14 cellular contexts compared by ENCODE assay signal in genomic region chr6:79224005-79224404, GRCh38. TPM values are rescaled to one million over a fixed set of nuclear protein-coding genes. Genes with fewer than 3 reads are reported as not detected.
DNase-seq lines count a peak whose midpoint lies in the region; ATAC-seq and TF ChIP-seq lines count a peak whose summit lies in the region.
"Had no signal": no experiment of that assay in that cellular context is flagged by ENCODE, and none has a peak within 500 bp of the region (broad histone marks: within the 10 kb centered on the region; RNA-seq: fewer than 3 reads in every experiment).

No MANE protein-coding gene starts in this region.

- BruUV-seq in Caco-2 (replicated peaks; lab: Mats Ljungman, UMichigan): no TSS peak

- H3K4me3 ChIP-seq in Caco-2 (ENCODE audit: low read depth, low read length) (no peak overlapping the region), osteoblast (ENCODE audit: insufficient read depth, low read length) (no peak overlapping the region)
- no peak overlapping the region for H3K4me3 ChIP-seq in naive thymus-derived CD4-positive, alpha-beta T cell (ENCODE audit: low read length)
- H3K4me3 ChIP-seq: GM23338 had no signal

- peak overlapping the region; percentile 27 for H3K4me3 Mint-ChIP-seq in Caco-2 (ENCODE audit: unreplicated experiment)
- H3K4me3 Mint-ChIP-seq in naive thymus-derived CD4-positive, alpha-beta T cell: no peak overlapping the region
- H3K4me3 Mint-ChIP-seq: CD14-positive monocyte; CD8-positive, alpha-beta T cell; GM23338; H9 had no signal

- H3K36me3 Mint-ChIP-seq in Caco-2 (ENCODE audit: insufficient read depth, unreplicated experiment): peaks cover 27% of the 10 kb centered on the region
- H3K36me3 Mint-ChIP-seq in naive thymus-derived CD4-positive, alpha-beta T cell: peaks cover 0 to 41% (median 20%) of the 10 kb centered on the region in 5 donors

- H2AFZ ChIP-seq in osteoblast (ENCODE audit: low read length): no peak overlapping the region
- H2AFZ ChIP-seq: GM23338 had no signal

- peaks cover 16% of the 10 kb centered on the region for H3K4me1 Mint-ChIP-seq in Caco-2 (ENCODE audit: low read depth, unreplicated experiment)
- H3K4me1 Mint-ChIP-seq in naive thymus-derived CD4-positive, alpha-beta T cell: peaks cover 0 to 21% (median 8%) of the 10 kb centered on the region in 7 donors

- no peak overlapping the region for H3K4me2 ChIP-seq in osteoblast (ENCODE audit: insufficient read depth, low read length)
- H3K4me2 ChIP-seq: GM23338 had no signal

- peak; percentile 60 for ATAC-seq in left lobe of liver
- ATAC-seq in naive thymus-derived CD4-positive, alpha-beta T cell: no peak
- no peak for ATAC-seq in GM21737 (IDR thresholded peaks at IDR 0.05; ENCODE audit: unreplicated experiment)
- no peak for ATAC-seq in GM18868 (IDR thresholded peaks at IDR 0.05; ENCODE audit: unreplicated experiment)
- ATAC-seq: CD8-positive, alpha-beta T cell; GM23338 had no signal

- H4K20me1 ChIP-seq in osteoblast (ENCODE audit: insufficient read depth, low read length): no peaks in the 10 kb centered on the region

- H3K36me3 ChIP-seq in Caco-2 (ENCODE audit: control insufficient read depth, insufficient read depth, low read length): no peaks in the 10 kb centered on the region; the same call in 1 of the 2 replicates
- no peaks in the 10 kb centered on the region for H3K36me3 ChIP-seq in osteoblast (ENCODE audit: insufficient read depth, low read length)
- H3K36me3 ChIP-seq in naive thymus-derived CD4-positive, alpha-beta T cell (ENCODE audit: control insufficient read depth in 2 of 3, insufficient read depth in 3 of 3, low read length in 3 of 3): no peaks in the 10 kb centered on the region

- CTCF ChIA-PET in Caco-2 (lab: Charles Lee): no interaction called here
- CTCF ChIA-PET in naive thymus-derived CD4-positive, alpha-beta T cell (lab: Charles Lee): interaction anchor here (0.5 kb wide), 1 partner anchor 13 kb away, joined by 3 read pairs; no protein-coding TSS in a partner anchor

- TF ChIP-seq CTCF in Caco-2 (IDR thresholded peaks at IDR 0.05; ENCODE audit: insufficient read depth in 1 of 2, low read depth in 1 of 2, low read length in 1 of 2, severe bottlenecking in 1 of 2, unreplicated experiment in 1 of 2) (no peak), osteoblast (IDR thresholded peaks at IDR 0.05; ENCODE audit: extremely low read depth, low read depth, low read length) (no peak)

- H3K27ac ChIP-seq in osteoblast (ENCODE audit: low read depth, low read length): no peak overlapping the region
- no peak overlapping the region for H3K27ac ChIP-seq in naive thymus-derived CD4-positive, alpha-beta T cell (ENCODE audit: low read depth, low read length)
- H3K27ac ChIP-seq: 22Rv1 had no signal

- H3K27ac Mint-ChIP-seq in Caco-2 (ENCODE audit: unreplicated experiment): no peak overlapping the region
- no peak overlapping the region for H3K27ac Mint-ChIP-seq in naive thymus-derived CD4-positive, alpha-beta T cell
- H3K27ac Mint-ChIP-seq: CD14-positive monocyte; CD8-positive, alpha-beta T cell; GM23338 had no signal

- peaks cover 51% of the 10 kb centered on the region for H3K4me1 ChIP-seq in Caco-2
- H3K4me1 ChIP-seq in osteoblast (ENCODE audit: insufficient read depth, low read length): no peaks in the 10 kb centered on the region
- no peaks in the 10 kb centered on the region for H3K4me1 ChIP-seq in naive thymus-derived CD4-positive, alpha-beta T cell (ENCODE audit: control insufficient read depth in 2 of 2, insufficient read depth in 2 of 2, low read length in 2 of 2)

- POLR2A ChIA-PET in Caco-2 (lab: Charles Lee): interaction anchor here (0.7 kb wide), 1 partner anchor 143 kb away, joined by 4 read pairs; no protein-coding TSS in a partner anchor
- POLR2A ChIA-PET in naive thymus-derived CD4-positive, alpha-beta T cell (lab: Charles Lee): no interaction called here

- no peaks in the 10 kb centered on the region for H3K9me3 Mint-ChIP-seq in Caco-2 (ENCODE audit: unreplicated experiment)
- peaks cover 0 to 6% (median 1%) of the 10 kb centered on the region in 11 donors for H3K9me3 Mint-ChIP-seq in naive thymus-derived CD4-positive, alpha-beta T cell
- H3K9me3 Mint-ChIP-seq: GM23338 had no signal

- H3K79me2 ChIP-seq in osteoblast (ENCODE audit: insufficient read depth, low read length): peaks cover 6% of the 10 kb centered on the region

- H3K9me3 ChIP-seq in Caco-2 (no peaks in the 10 kb centered on the region; the same call in 1 of the 2 replicates), osteoblast (ENCODE audit: low read depth, low read length) (no peaks in the 10 kb centered on the region)
- no peaks in the 10 kb centered on the region for H3K9me3 ChIP-seq in naive thymus-derived CD4-positive, alpha-beta T cell (ENCODE audit: control insufficient read depth in 2 of 3, low read length in 3 of 3)

- H3K27me3 ChIP-seq in Caco-2 (replicated peaks; ENCODE audit: control insufficient read depth, insufficient read depth, low read length): no peaks in the 10 kb centered on the region
- no peaks in the 10 kb centered on the region for H3K27me3 ChIP-seq in osteoblast (ENCODE audit: insufficient read depth, low read length)
- H3K27me3 ChIP-seq in naive thymus-derived CD4-positive, alpha-beta T cell (ENCODE audit: control insufficient read depth in 2 of 2, insufficient read depth in 2 of 2, low read length in 2 of 2): no peaks in the 10 kb centered on the region

- no peaks in the 10 kb centered on the region for H3K27me3 Mint-ChIP-seq in Caco-2 (ENCODE audit: insufficient read depth, unreplicated experiment)
- H3K27me3 Mint-ChIP-seq in naive thymus-derived CD4-positive, alpha-beta T cell: no peaks in the 10 kb centered on the region

- intact Hi-C loops in Caco-2 (cut with micrococcal nuclease; ENCODE audit: unreplicated experiment): loop anchor here (1.0 kb wide), 1 partner anchor 9 kb away; no protein-coding TSS in a partner anchor
- intact Hi-C loops in naive thymus-derived CD4-positive, alpha-beta T cell (cut with micrococcal nuclease): no loop called here

- DNase-seq in Caco-2 (no peak), glomerular visceral epithelial cell (ENCODE audit: extremely low spot score) (peak; percentile 13), left lobe of liver (ENCODE audit: low spot score) (no peak), osteoblast (ENCODE audit: insufficient read length, low spot score, missing footprints) (peak; percentile 32), COLO668 (lab: John Stamatoyannopoulos, UW; ENCODE audit: unreplicated experiment) (no peak)
- no peak for DNase-seq in naive thymus-derived CD4-positive, alpha-beta T cell
- DNase-seq: CD8-positive, alpha-beta T cell; DMS 273 treated with DMSO at 0.1 percent for 48 hours; H9 had no signal

RNA-seq across cellular contexts. Expression of gene HMGN3, which starts 10.5 kb away (rescaled TPM):
- 246 and 251 TPM in 2 replicates for total RNA-seq in Caco-2 (2022)
- total RNA-seq in left lobe of liver: 32.4 TPM
- total RNA-seq in osteoblast: 12.7 and 13.4 TPM in 2 replicates
- total RNA-seq in naive thymus-derived CD4-positive, alpha-beta T cell: 10 to 100 TPM; 28.8 to 59.7 (median 45.5) TPM
- 100 to 1,000 TPM in 1 of 2 donors, 10 to 100 TPM in 1; 80.2 to 110 TPM for polyA plus RNA-seq in naive thymus-derived CD4-positive, alpha-beta T cell

Comparison
In these comparisons a context has a peak if more than half of its experiments do, and no peak if none do; other contexts are left out.
1. DNase-seq: peak in glomerular visceral epithelial cell (single experiment) and osteoblast (single experiment); none in Caco-2 (0 of 2), left lobe of liver (single experiment), naive thymus-derived CD4-positive, alpha-beta T cell (0 of 9) and COLO668 (single experiment).